Comparison of ENCODE assay signal across 7 cellular contexts in genomic region chr11:12357697-12358096, GRCh38. TPM values are rescaled to one million over a fixed set of nuclear protein-coding genes. Genes with fewer than 3 reads are reported as not detected.
A peak's percentile ranks its signal among the peaks of the same experiment; 100 is the strongest.
DNase-seq lines count a peak whose midpoint lies in the region; ATAC-seq and TF ChIP-seq lines count a peak whose summit lies in the region.
"Not testable (repeated sequence)": the region's sequence is repeated elsewhere in the genome, so short reads cannot be mapped to it uniquely, and the experiment has no call there.
"Had no signal": no experiment of that assay in that cellular context is flagged by ENCODE, and none has a peak within 500 bp of the region (broad histone marks: within the 10 kb centered on the region; RNA-seq: fewer than 3 reads in every experiment).

No MANE protein-coding gene starts in this region.

- H3K4me1 ChIP-seq in GM23338 (ENCODE audit: insufficient read depth) = not testable (repeated sequence)
- H3K4me1 ChIP-seq in endodermal cell (ENCODE audit: control insufficient read depth, insufficient read depth, low read length) = peaks cover 12% of the 10 kb centered on the region

- not testable (repeated sequence) for H3F3A ChIP-seq in GM23338 (replicated peaks; ENCODE audit: low read depth)

- not testable (repeated sequence) for H4K20me1 ChIP-seq in GM23338 (replicated peaks; ENCODE audit: insufficient read depth)

- H3K9ac ChIP-seq in endodermal cell (ENCODE audit: extremely low read depth, low read length, poor library complexity, severe bottlenecking) = not testable (repeated sequence)

- peak overlapping the region; percentile 22 for H3K4me3 Mint-ChIP-seq in CD4-positive, alpha-beta T cell
- H3K4me3 Mint-ChIP-seq in GM23338; T-helper 2 cell treated with Interferon-gamma antibody and Interleukin-4, amounts not matched to agents 5 μg/mL and 100 μg/mL, for 36 hours; endodermal cell; nephron: not testable (repeated sequence)
- H3K4me3 Mint-ChIP-seq in activated T-helper 17 cell treated with anti-CD3 and anti-CD28 coated beads, Interleukin-2, amount 50 U/mL, for 72 hours = peak overlapping the region; percentile 39

- H3K27ac Mint-ChIP-seq in CD4-positive, alpha-beta T cell = peak overlapping the region; percentile 73
- not testable (repeated sequence) for H3K27ac Mint-ChIP-seq in GM23338
- peak overlapping the region; percentile 4 for H3K27ac Mint-ChIP-seq in T-helper 2 cell treated with Interferon-gamma antibody and Interleukin-4, amounts not matched to agents 5 μg/mL and 100 μg/mL, for 36 hours
- peak overlapping the region; percentile 83 for H3K27ac Mint-ChIP-seq in activated T-helper 17 cell treated with anti-CD3 and anti-CD28 coated beads, Interleukin-2, amount 50 U/mL, for 72 hours
- peak overlapping the region; percentile 85 for H3K27ac Mint-ChIP-seq in endodermal cell
- H3K27ac Mint-ChIP-seq in nephron = peak overlapping the region in 2 of 3 experiments; percentile 22 to 78

- H3K4me1 Mint-ChIP-seq in CD4-positive, alpha-beta T cell (ENCODE audit: low read depth) = peaks cover 68% of the 10 kb centered on the region
- H3K4me1 Mint-ChIP-seq in GM23338 (peaks cover 11% of the 10 kb centered on the region), endodermal cell (peaks cover 60% of the 10 kb centered on the region), nephron (peaks cover 35% of the 10 kb centered on the region)
- H3K4me1 Mint-ChIP-seq in T-helper 2 cell treated with Interferon-gamma antibody and Interleukin-4, amounts not matched to agents 5 μg/mL and 100 μg/mL, for 36 hours (ENCODE audit: low read depth) = peaks cover 12% of the 10 kb centered on the region
- H3K4me1 Mint-ChIP-seq in activated T-helper 17 cell treated with anti-CD3 and anti-CD28 coated beads, Interleukin-2, amount 50 U/mL, for 72 hours = peaks cover 28% of the 10 kb centered on the region

- not testable (repeated sequence) for H3K4me2 ChIP-seq in GM23338

- not testable (repeated sequence) for H3K27me3 Mint-ChIP-seq in CD4-positive, alpha-beta T cell; GM23338 (ENCODE audit: insufficient read depth, low read depth, poor library complexity); T-helper 2 cell treated with Interferon-gamma antibody and Interleukin-4, amounts not matched to agents 5 μg/mL and 100 μg/mL, for 36 hours (ENCODE audit: low read depth); activated T-helper 17 cell treated with anti-CD3 and anti-CD28 coated beads, Interleukin-2, amount 50 U/mL, for 72 hours; nephron (ENCODE audit: low read depth)
- peaks cover 21% of the 10 kb centered on the region for H3K27me3 Mint-ChIP-seq in endodermal cell (ENCODE audit: insufficient read depth)

- CTCF ChIA-PET in CD4-positive, alpha-beta T cell (lab: Charles Lee) = interaction anchor here (1.4 kb wide), 1 partner anchor 26 kb away, joined by 4 read pairs; no protein-coding TSS in a partner anchor

- not testable (repeated sequence) for H3K9me3 Mint-ChIP-seq in CD4-positive, alpha-beta T cell; GM23338; T-helper 2 cell treated with Interferon-gamma antibody and Interleukin-4, amounts not matched to agents 5 μg/mL and 100 μg/mL, for 36 hours; activated T-helper 17 cell treated with anti-CD3 and anti-CD28 coated beads, Interleukin-2, amount 50 U/mL, for 72 hours; endodermal cell; nephron

- not testable (repeated sequence) for H3K9me3 ChIP-seq in CD4-positive, alpha-beta T cell (ENCODE audit: control insufficient read depth, low read length); endodermal cell (ENCODE audit: control insufficient read depth, low read length)

- H3K79me2 ChIP-seq in GM23338 (replicated peaks; ENCODE audit: insufficient read depth) = not testable (repeated sequence)

- H3K4me3 ChIP-seq in GM23338; endodermal cell (ENCODE audit: low read length): not testable (repeated sequence)

- not testable (repeated sequence) for H3K36me3 Mint-ChIP-seq in CD4-positive, alpha-beta T cell (ENCODE audit: low read depth); GM23338 (ENCODE audit: low read depth); T-helper 2 cell treated with Interferon-gamma antibody and Interleukin-4, amounts not matched to agents 5 μg/mL and 100 μg/mL, for 36 hours (ENCODE audit: low read depth); activated T-helper 17 cell treated with anti-CD3 and anti-CD28 coated beads, Interleukin-2, amount 50 U/mL, for 72 hours (ENCODE audit: low read depth); endodermal cell (ENCODE audit: low read depth); nephron (ENCODE audit: low read depth)

- WGBS in endodermal cell (ENCODE audit: insufficient coverage in 1 of 2, insufficient read length in 1 of 2), 2 experiments = 91 to 100% methylated on average over 2 to 3 of the region's 3 CpGs

- POLR2A ChIA-PET in CD4-positive, alpha-beta T cell (lab: Charles Lee) = interaction anchor here (0.9 to 1.4 kb wide), 2 partner anchors 9 to 39 kb away, joined by 5 to 11 read pairs; no protein-coding TSS in a partner anchor

- peak overlapping the region; percentile 40; the same call in 1 of the 2 replicates for H2AFZ ChIP-seq in GM23338

- not testable (repeated sequence) for H3K9me2 ChIP-seq in GM23338 (ENCODE audit: insufficient read depth)

- TF ChIP-seq CTCF in CD4-positive, alpha-beta T cell (IDR thresholded peaks at IDR 0.05); GM23338 (conservative IDR thresholded peaks at IDR 0.05; ENCODE audit: low read depth in 2 of 2); endodermal cell (conservative IDR thresholded peaks at IDR 0.05); nephron (IDR thresholded peaks at IDR 0.05; ENCODE audit: unreplicated experiment in 3 of 3): not testable (repeated sequence)

- not testable (repeated sequence) for H3K27me3 ChIP-seq in CD4-positive, alpha-beta T cell (ENCODE audit: control insufficient read depth, insufficient read depth, low read length); GM23338 (ENCODE audit: insufficient read depth)
- peaks cover 31% of the 10 kb centered on the region for H3K27me3 ChIP-seq in endodermal cell (ENCODE audit: control insufficient read depth, insufficient read depth, low read length, poor library complexity, severe bottlenecking)

- intact Hi-C loops in CD4-positive, alpha-beta T cell (cut with DNase I, micrococcal nuclease) = not testable (repeated sequence)

- H3K27ac ChIP-seq in CD4-positive, alpha-beta T cell (ENCODE audit: low read depth, low read length); GM23338 (ENCODE audit: low read depth); endodermal cell (ENCODE audit: low read depth, low read length): not testable (repeated sequence)

- peak; percentile 34 for ATAC-seq in CD4-positive, alpha-beta T cell (ENCODE audit: poor library complexity)
- not testable (repeated sequence) for ATAC-seq in GM23338; activated T-helper 17 cell treated with anti-CD3 and anti-CD28 coated beads, Interleukin-2, amount 50 U/mL, for 72 hours (replicated peaks)

- H3K36me3 ChIP-seq in GM23338 (ENCODE audit: insufficient read depth); endodermal cell (ENCODE audit: control insufficient read depth, insufficient read depth, low read length): not testable (repeated sequence)

- DNase-seq in CD4-positive, alpha-beta T cell; GM23338 (ENCODE audit: low spot score); T-helper 2 cell treated with Interferon-gamma antibody and Interleukin-4, amounts not matched to agents 5 μg/mL and 100 μg/mL, for 36 hours (ENCODE audit: low spot score); endodermal cell: not testable (repeated sequence)

RNA-seq across cellular contexts. Expression of gene PARVA, which starts 19.7 kb away (rescaled TPM):
- total RNA-seq in CD4-positive, alpha-beta T cell = under 1 TPM; 0.08 to 0.98 TPM
- total RNA-seq in GM23338 (2014; rRNA removed; shearing (Covaris generic)) = 6.9 and 7.6 TPM in 2 replicates
- 5.1 and 5.8 TPM in 2 replicates for polyA plus RNA-seq in GM23338 (2016; fragmentation: Nextera tagmentation; extraction: Ambion mirVana)
- total RNA-seq in activated T-helper 17 cell treated with anti-CD3 and anti-CD28 coated beads, Interleukin-2, amount 50 U/mL, for 72 hours = under 1 TPM in 1 of 2 donors, not detected in 1; 0.19 TPM
- total RNA-seq in endodermal cell = 10 to 100 TPM; 27.3 to 37.3 TPM
- 23.2 TPM for polyA plus RNA-seq in endodermal cell (2013, experiment 1 of 2)
- polyA plus RNA-seq in endodermal cell (2013, experiment 2 of 2) = 21.9 TPM
- polyA plus RNA-seq: CD14-positive monocyte had no signal
